ENCODE assay signal across 10 cellular contexts in the genomic region with DNA sequence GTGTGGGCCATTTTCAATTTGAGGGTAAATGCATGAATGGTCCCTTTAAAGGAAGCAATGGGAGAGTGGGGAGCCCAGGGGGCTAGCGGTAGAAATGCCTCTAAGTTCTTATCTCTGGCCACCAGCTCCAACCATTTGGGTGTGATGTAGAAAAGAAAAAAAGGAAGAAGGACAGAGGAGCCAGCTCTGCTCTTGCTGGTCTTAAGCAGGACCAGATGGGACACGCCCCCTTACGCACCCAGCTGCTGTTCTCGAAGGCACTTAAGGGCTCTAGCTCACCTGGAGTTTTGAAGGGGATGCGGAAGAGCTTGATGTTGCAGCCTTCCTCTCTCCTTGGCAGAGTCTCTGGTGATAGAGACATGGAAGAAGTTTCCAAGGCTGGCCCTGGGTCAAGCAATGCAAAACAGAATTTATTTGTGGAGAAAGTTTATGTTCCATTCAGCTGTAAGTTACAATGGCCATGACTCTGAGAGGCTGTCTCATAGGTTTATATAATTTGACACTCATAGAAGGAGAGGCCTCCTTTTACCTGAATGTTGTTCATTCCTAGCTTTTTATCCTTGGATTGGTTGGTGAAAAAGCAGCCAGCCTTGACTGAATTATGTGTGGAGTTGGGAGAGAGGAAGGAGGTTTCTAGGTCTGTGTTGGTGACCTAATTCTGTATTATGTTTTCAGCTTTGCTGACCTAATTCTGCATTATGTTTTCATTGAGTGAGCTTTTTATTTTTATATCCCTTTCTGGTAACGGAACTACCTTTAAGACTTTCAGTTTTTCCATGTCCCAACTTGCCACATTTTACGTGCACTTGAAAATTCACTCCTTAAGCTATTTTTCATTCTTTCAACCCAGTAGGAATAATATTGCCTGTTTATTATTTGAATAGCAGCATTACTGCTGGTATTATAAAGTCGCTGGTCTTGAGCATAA. TPM values are rescaled to one million over a fixed set of nuclear protein-coding genes. Genes with fewer than 3 reads are reported as not detected.
DNase-seq lines count a peak whose midpoint lies in the region; ATAC-seq and TF ChIP-seq lines count a peak whose summit lies in the region.
"Had no signal": no experiment of that assay in that cellular context is flagged by ENCODE, and none has a peak within 500 bp of the region (broad histone marks: within the 10 kb centered on the region; RNA-seq: fewer than 3 reads in every experiment).

No MANE protein-coding gene starts in this region.

- no peak for TF ChIP-seq CTCF in GM12865 (IDR thresholded peaks at IDR 0.05; ENCODE audit: insufficient read depth, low read depth, low read length, missing control alignments)

- no peak overlapping the region for H2AK5ac ChIP-seq in neuronal stem cell (ENCODE audit: low read depth, low read length)

- no peaks in the 10 kb centered on the region for H3K36me3 ChIP-seq in neuronal stem cell (replicated peaks in 1 of 2; ENCODE audit: control insufficient read depth in 2 of 2, insufficient read depth in 2 of 2, low read length in 2 of 2)
- H3K36me3 ChIP-seq: heart right ventricle had no signal

- no peak overlapping the region for H3K27ac ChIP-seq in neuronal stem cell (replicated peaks; ENCODE audit: low read length)

- no peak for ATAC-seq in HG03469 (IDR thresholded peaks at IDR 0.05; ENCODE audit: unreplicated experiment)
- no peak for ATAC-seq in HG03175 (IDR thresholded peaks at IDR 0.05; ENCODE audit: unreplicated experiment)
- no peak for ATAC-seq in HG03442 (IDR thresholded peaks at IDR 0.05; ENCODE audit: unreplicated experiment)

- H3K14ac ChIP-seq in neuronal stem cell (ENCODE audit: low read length): no peak overlapping the region

- H2BK15ac ChIP-seq in neuronal stem cell (ENCODE audit: low read length): no peak overlapping the region

- H2BK5ac ChIP-seq in neuronal stem cell (ENCODE audit: low read length): no peak overlapping the region

- H2AFZ ChIP-seq in neuronal stem cell (ENCODE audit: low read length): no peak overlapping the region

- no peak overlapping the region for H3K4me3 ChIP-seq in GM12865 (ENCODE audit: low read depth, low read length)
- H3K4me3 ChIP-seq in neuronal stem cell (ENCODE audit: low read length in 2 of 2): no peak overlapping the region
- H3K4me3 ChIP-seq: heart right ventricle had no signal

- H2BK120ac ChIP-seq in neuronal stem cell (ENCODE audit: low read depth, low read length): no peak overlapping the region

- no peak overlapping the region for H3K4ac ChIP-seq in neuronal stem cell (ENCODE audit: low read length)

- H2BK12ac ChIP-seq in neuronal stem cell (ENCODE audit: low read length): no peak overlapping the region

- H3K27me3 ChIP-seq in neuronal stem cell (ENCODE audit: control insufficient read depth in 3 of 3, insufficient read depth in 3 of 3, low read depth in 1 of 3, low read length in 3 of 3): no peaks in the 10 kb centered on the region
- H3K27me3 ChIP-seq: heart right ventricle had no signal

- no peak overlapping the region for H4K8ac ChIP-seq in neuronal stem cell (ENCODE audit: low read depth, low read length)

- peak overlapping the region; percentile 70 for H3K18ac ChIP-seq in neuronal stem cell (ENCODE audit: low read length)

- no CpG with 5 or more reads among the region's 8 CpGs for WGBS in neuronal stem cell (ENCODE audit: extremely low coverage in 2 of 2, insufficient read length in 2 of 2, insufficient replicate concordance in 1 of 2), 2 donors

- no peak overlapping the region for H3K23ac ChIP-seq in neuronal stem cell (ENCODE audit: low read depth, low read length, poor library complexity)

- H3K4me2 ChIP-seq in neuronal stem cell (ENCODE audit: insufficient read depth, low read length, poor library complexity, severe bottlenecking): no peak overlapping the region

- H4K91ac ChIP-seq in neuronal stem cell (ENCODE audit: low read depth, low read length, poor library complexity): no peak overlapping the region

- H3K4me1 ChIP-seq in neuronal stem cell (ENCODE audit: control insufficient read depth in 2 of 2, insufficient read depth in 1 of 2, low read depth in 1 of 2, low read length in 2 of 2): no peaks in the 10 kb centered on the region

- H3K79me1 ChIP-seq in neuronal stem cell (ENCODE audit: low read depth, low read length): no peaks in the 10 kb centered on the region

- no peaks in the 10 kb centered on the region for H3K9me3 ChIP-seq in neuronal stem cell (replicated peaks in 1 of 2; ENCODE audit: control insufficient read depth in 2 of 2, insufficient read depth in 1 of 2, low read depth in 1 of 2, low read length in 2 of 2)
- H3K9me3 ChIP-seq: heart right ventricle had no signal

- H3K9ac ChIP-seq in neuronal stem cell (ENCODE audit: low read depth, low read length, poor library complexity): no peak overlapping the region

- peak; percentile 37 for DNase-seq in GM12865 (ENCODE audit: low read depth)
- peak; percentile 88 for DNase-seq in NAMALWA (ENCODE audit: low spot score)
- peak; percentile 10 for DNase-seq in dermis blood vessel endothelial cell
- no peak for DNase-seq in neuronal stem cell (ENCODE audit: low spot score)
- no peak for DNase-seq in RKO (ENCODE audit: low spot score)
- DNase-seq: heart right ventricle; stimulated activated naive CD4-positive, alpha-beta T cell treated with Interleukin-2 at 50 U/mL for 16 hours had no signal

RNA-seq across cellular contexts. Expression of gene RNF144B, which starts 59.3 kb away (rescaled TPM):
- 77.1 and 89.2 TPM in 2 replicates for total RNA-seq in dermis blood vessel endothelial cell
- 0.10 TPM for polyA plus RNA-seq in neuronal stem cell (2013, experiment 1 of 2)
- 0.11 TPM for polyA plus RNA-seq in neuronal stem cell (2013, experiment 2 of 2)

Comparison
In these comparisons a context has a peak if more than half of its experiments do, and no peak if none do; other contexts are left out.
1. DNase-seq: peak in GM12865 (single experiment), NAMALWA (single experiment) and dermis blood vessel endothelial cell (single experiment); none in neuronal stem cell (single experiment) and RKO (single experiment).